ENCODE assay signal across 35 cellular contexts in the genomic region with DNA sequence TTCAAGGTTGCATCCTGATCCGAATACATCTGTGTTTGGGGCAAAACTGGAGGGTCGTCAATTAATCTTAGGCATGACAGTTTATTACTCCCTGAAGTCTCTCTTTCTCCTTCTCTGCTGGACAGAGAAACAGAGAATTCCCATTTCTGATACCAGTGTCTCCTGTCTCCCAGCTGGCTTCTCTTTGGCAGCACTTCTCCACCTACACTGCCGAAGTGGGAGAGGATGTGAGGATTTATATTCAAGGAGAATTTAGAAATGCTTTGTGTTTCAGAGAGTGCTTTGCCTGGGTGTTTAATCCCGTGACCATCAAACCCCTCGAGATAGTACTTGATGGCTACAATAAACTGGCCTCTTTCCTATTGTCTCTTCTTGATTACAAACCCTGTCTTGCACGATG.
"Had no signal": no experiment of that assay in that cellular context is flagged by ENCODE, and none has a peak within 500 bp of the region (broad histone marks: within the 10 kb centered on the region; RNA-seq: fewer than 3 reads in every experiment).

No MANE protein-coding gene starts in this region.

- H3K27ac ChIP-seq: KMS-11 had no signal

- DNase-seq: Karpas-422, Kasumi-1, MG63, MM.1S, MV-4-11, NCI-H1048, NCI-H1092, NCI-H1092 treated with DMSO at 0.1 percent for 48 hours, NCI-H1105, NCI-H1105 treated with DMSO at 0.1 percent for 48 hours, NCI-H1417, NCI-H1417 treated with DMSO at 0.1 percent for 48 hours, NCI-H1436, NCI-H1436 treated with DMSO at 0.1 percent for 48 hours, NCI-H146, NCI-H1694, NCI-H1694 treated with DMSO at 0.1 percent for 48 hours, NCI-H187, NCI-H187 treated with DMSO at 0.1 percent for 48 hours, NCI-H1930, NCI-H2029, NCI-H2029 treated with DMSO at 0.1 percent for 48 hours, NCI-H2081, NCI-H2081 treated with DMSO at 0.1 percent for 48 hours, NCI-H2107, NCI-H2171, NCI-H2171 treated with DMSO at 0.1 percent for 48 hours, NCI-H2227 treated with DMSO at 0.1 percent for 48 hours, NCI-H226, NCI-H345, NCI-H446, NCI-H446 treated with DMSO at 0.1 percent for 48 hours, NCI-H510A, NCI-H510A treated with DMSO at 0.1 percent for 48 hours had no signal
